Comparison of ENCODE assay signal across 8 cellular contexts in the genomic region with DNA sequence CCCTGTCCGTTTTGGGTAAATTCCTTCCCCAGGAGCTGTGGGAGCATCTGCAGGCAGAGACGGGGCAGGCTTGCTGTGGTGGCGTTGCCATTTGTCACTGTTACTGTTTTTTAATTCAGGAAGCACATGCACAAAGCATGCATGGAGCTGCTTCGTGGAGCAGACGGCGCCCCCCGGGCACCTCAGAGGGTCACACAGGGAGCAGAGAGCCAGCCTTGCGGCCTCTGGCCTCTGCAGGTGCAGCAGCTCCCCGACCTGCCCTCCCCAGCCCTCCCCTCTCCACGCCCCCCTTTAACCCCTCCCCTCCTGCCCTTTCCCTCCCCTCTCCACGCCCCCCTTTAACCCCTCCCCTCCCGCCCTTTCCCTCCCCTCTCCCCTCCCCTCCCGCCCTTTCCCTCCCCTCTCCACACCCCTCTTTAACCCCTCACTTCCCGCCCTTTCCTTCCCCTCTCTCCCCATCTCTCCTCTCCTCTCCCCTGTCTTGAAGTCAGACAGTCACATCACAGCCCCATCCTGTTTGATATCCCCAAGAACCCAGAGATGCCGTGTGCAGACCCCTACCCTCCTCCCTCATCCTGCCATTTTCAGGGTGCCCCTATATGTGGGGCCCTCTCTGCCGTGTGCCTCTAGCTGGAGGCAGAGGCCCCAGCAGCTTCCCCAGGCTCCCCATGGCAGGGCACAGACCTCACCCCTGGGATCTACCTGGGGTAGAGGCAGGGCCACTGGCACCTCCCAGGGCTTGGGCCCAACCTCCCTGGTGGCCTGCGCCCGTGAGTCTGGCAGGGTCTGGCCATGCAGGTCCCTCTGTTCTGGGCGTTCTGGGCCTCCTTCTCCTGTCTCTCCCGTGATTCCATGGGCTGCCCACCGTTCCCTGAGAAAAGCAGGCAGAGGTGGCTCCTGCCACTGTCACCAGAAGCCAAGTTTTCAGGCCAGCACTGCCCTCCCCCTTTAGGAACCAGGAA. TPM values are rescaled to one million over a fixed set of nuclear protein-coding genes. Genes with fewer than 3 reads are reported as not detected.
DNase-seq lines count a peak whose midpoint lies in the region; FAIRE-seq and TF ChIP-seq lines count a peak whose summit lies in the region.

No MANE protein-coding gene starts in this region.

- no peak overlapping the region for H4K5ac ChIP-seq in mesendoderm (ENCODE audit: low read length)

- no peak overlapping the region for H3K23ac ChIP-seq in mesendoderm (ENCODE audit: low read length)

- DNase-seq in CMK (ENCODE audit: low read depth) (peak; percentile 98), Karpas-422 (peak; percentile 85), colonic mucosa (peak; percentile 57), mesendoderm (peak; percentile 83), MV-4-11 (lab: John Stamatoyannopoulos, UW) (no peak), mesothelial cell of epicardium (ENCODE audit: low spot score in 2 of 2, unreplicated experiment in 2 of 2) (no peak), GM12892 (ENCODE audit: insufficient read length) (no peak)

- no peaks in the 10 kb centered on the region for H4K20me1 ChIP-seq in Karpas-422 (ENCODE audit: insufficient read depth, low read depth, low read length)

- peak overlapping the region; percentile 22 for H3K56ac ChIP-seq in mesendoderm (ENCODE audit: low read length)

- TF ChIP-seq CTCF in VCaP (conservative IDR thresholded peaks at IDR 0.05) (no peak), colonic mucosa (IDR thresholded peaks at IDR 0.05) (no peak), mesothelial cell of epicardium (IDR thresholded peaks at IDR 0.05; ENCODE audit: unreplicated experiment) (no peak)

- no peaks in the 10 kb centered on the region for H3K9me2 ChIP-seq in Karpas-422 (replicated peaks; ENCODE audit: insufficient read depth, low read length)

- no peak overlapping the region for H3K4me3 Mint-ChIP-seq in mesothelial cell of epicardium

- H3K27ac ChIP-seq in Karpas-422 (ENCODE audit: low read length) (no peak overlapping the region), VCaP (peak overlapping the region; percentile 75), colonic mucosa (no peak overlapping the region), mesendoderm (ENCODE audit: low read depth, low read length) (no peak overlapping the region)

- FAIRE-seq in GM12892 (lab: Jason Lieb, UNC), result no peak

- peaks cover 47% of the 10 kb centered on the region for H3K4me1 Mint-ChIP-seq in mesothelial cell of epicardium

- no peak overlapping the region for H3K27ac Mint-ChIP-seq in mesothelial cell of epicardium

- no peak for TF ChIP-seq POLR2A in GM12892 (IDR thresholded peaks at IDR 0.05; ENCODE audit: low read depth, low read length)

- H2AK5ac ChIP-seq in mesendoderm (ENCODE audit: low read length), result no peak overlapping the region

- H3K79me2 ChIP-seq in Karpas-422 (ENCODE audit: low read length) (no peaks in the 10 kb centered on the region), mesendoderm (ENCODE audit: control insufficient read depth, insufficient read depth, low read length) (no peaks in the 10 kb centered on the region)

- H2AFZ ChIP-seq in Karpas-422 (ENCODE audit: low read length), result no peak overlapping the region

- H2BK15ac ChIP-seq in mesendoderm (replicated peaks; ENCODE audit: low read depth), result no peak overlapping the region

- no peaks in the 10 kb centered on the region for H3K27me3 Mint-ChIP-seq in mesothelial cell of epicardium (ENCODE audit: low read depth)

- H3K4ac ChIP-seq in mesendoderm (ENCODE audit: low read depth, low read length), result no peak overlapping the region

- H2BK5ac ChIP-seq in mesendoderm (ENCODE audit: low read length), result no peak overlapping the region

- H3K36me3 Mint-ChIP-seq in mesothelial cell of epicardium, result no peaks in the 10 kb centered on the region

- H3K9me3 ChIP-seq in Karpas-422 (ENCODE audit: low read length), result no peaks in the 10 kb centered on the region
- no peaks in the 10 kb centered on the region for H3K9me3 ChIP-seq in colonic mucosa

- H3K18ac ChIP-seq in mesendoderm (ENCODE audit: low read length), result no peak overlapping the region

- WGBS in mesendoderm (ENCODE audit: extremely low coverage, insufficient coverage, low lambda C conversion rate), result no CpG with 5 or more reads among the region's 21 CpGs

- H4K8ac ChIP-seq in mesendoderm (ENCODE audit: low read depth, low read length), result no peak overlapping the region

- H3K79me1 ChIP-seq in mesendoderm (ENCODE audit: low read length), result no peaks in the 10 kb centered on the region

- H3K4me2 ChIP-seq in Karpas-422 (ENCODE audit: low read depth, low read length, poor library complexity, severe bottlenecking) (no peak overlapping the region), mesendoderm (ENCODE audit: low read length) (no peak overlapping the region)

- no peaks in the 10 kb centered on the region for H3K27me3 ChIP-seq in Karpas-422 (ENCODE audit: low read length)
- H3K27me3 ChIP-seq in colonic mucosa, result no peaks in the 10 kb centered on the region
- no peaks in the 10 kb centered on the region for H3K27me3 ChIP-seq in mesendoderm (ENCODE audit: insufficient read depth, low read length, poor library complexity)

- no peaks in the 10 kb centered on the region for H3K9me3 Mint-ChIP-seq in mesothelial cell of epicardium

- H3K4me3 ChIP-seq in Karpas-422 (ENCODE audit: low read length) (no peak overlapping the region), colonic mucosa (no peak overlapping the region), mesendoderm (ENCODE audit: low read length) (no peak overlapping the region)

- H3K4me1 ChIP-seq in Karpas-422 (ENCODE audit: low read length) (peaks cover 11% of the 10 kb centered on the region), colonic mucosa (peaks cover 21% of the 10 kb centered on the region), mesendoderm (ENCODE audit: control insufficient read depth, low read depth, low read length) (peaks cover 6% of the 10 kb centered on the region)

- no peaks in the 10 kb centered on the region for H3K36me3 ChIP-seq in Karpas-422 (ENCODE audit: insufficient read depth, low read length)
- H3K36me3 ChIP-seq in colonic mucosa, result no peaks in the 10 kb centered on the region
- no peaks in the 10 kb centered on the region for H3K36me3 ChIP-seq in mesendoderm (ENCODE audit: control insufficient read depth, insufficient read depth, low read length)

- intact Hi-C loops in colonic mucosa (cut with DNase I), result no loop called here

- no peak overlapping the region for H2BK120ac ChIP-seq in mesendoderm (ENCODE audit: low read depth, low read length)

- H3K9ac ChIP-seq in Karpas-422 (ENCODE audit: low read length), result no peak overlapping the region
- peak overlapping the region in 1 of 2 donors; percentile 35 for H3K9ac ChIP-seq in colonic mucosa (ENCODE audit: low read depth in 2 of 2, low read length in 2 of 2)
- no peak overlapping the region for H3K9ac ChIP-seq in mesendoderm (ENCODE audit: low read length)

RNA-seq across cellular contexts. Expression of a gene that starts 29.6 kb away (rescaled TPM):
- total RNA-seq in Karpas-422 (2014; rRNA removed; shearing (Covaris generic); ENCODE audit: low replicate concordance), result 32.1 and 56.9 TPM in 2 replicates
- total RNA-seq in colonic mucosa, result 10 to 100 TPM; 54.9 to 66.5 TPM
- 43.4 TPM for polyA plus RNA-seq in mesendoderm (2013, experiment 1 of 2)
- 42.5 TPM for polyA plus RNA-seq in mesendoderm (2013, experiment 2 of 2)
- total RNA-seq in mesothelial cell of epicardium, result 31.7 to 33.8 TPM (median 32.0 TPM) in 3 replicates
- 28.2 TPM for polyA plus RNA-seq in GM12892 (2012; ENCODE audit: missing spikeins)

Comparison
In these comparisons a context has a peak if more than half of its experiments do, and no peak if none do; other contexts are left out.
1. DNase-seq: peak in CMK (single experiment), Karpas-422 (single experiment), colonic mucosa (single experiment) and mesendoderm (single experiment); none in MV-4-11 (single experiment), mesothelial cell of epicardium (0 of 2) and GM12892 (single experiment).